Comparison of ENCODE assay signal across 9 cellular contexts in the genomic region with DNA sequence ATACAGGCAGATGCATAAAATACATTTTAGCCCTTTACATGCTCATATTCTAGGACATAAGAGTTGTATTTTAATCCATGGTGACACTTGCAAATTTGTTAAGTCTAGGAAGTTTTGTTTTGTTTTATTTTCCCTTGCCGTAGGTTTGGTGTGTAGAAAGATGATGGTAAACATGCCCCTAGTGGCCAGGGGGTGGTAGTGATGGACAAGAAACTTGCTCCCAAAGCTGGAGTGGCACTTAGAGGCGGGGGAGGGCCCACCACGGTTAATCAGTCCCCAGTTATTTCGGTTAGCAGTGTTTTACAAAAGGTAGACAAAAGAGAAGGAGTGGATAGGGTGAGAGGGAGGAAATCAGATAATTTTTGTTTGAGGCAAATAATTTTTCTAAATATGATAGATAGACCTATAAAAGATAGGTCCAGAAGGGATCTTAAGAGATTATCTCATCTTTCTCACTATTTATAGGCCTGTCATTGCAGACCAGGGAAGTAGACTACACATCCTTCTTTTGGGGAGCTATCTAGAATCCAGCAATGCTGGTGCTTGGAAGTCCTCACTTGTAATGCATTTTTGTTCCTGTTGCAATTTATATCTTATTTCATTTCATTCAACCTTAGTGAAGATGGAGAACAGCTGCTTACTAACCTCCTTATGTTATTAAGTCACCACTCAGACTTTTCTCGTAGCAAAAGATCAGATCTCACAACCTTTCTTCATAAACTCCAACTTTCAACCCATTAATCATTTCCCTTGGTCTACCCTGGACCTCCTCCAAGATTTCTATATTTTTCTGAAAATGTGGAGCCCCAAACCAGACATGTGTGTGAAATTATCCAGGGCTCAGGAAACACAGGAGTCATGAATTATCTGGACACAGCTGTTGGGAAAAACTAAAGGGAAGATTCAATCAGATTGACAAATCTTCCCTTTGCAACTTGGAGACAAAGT. TPM values are rescaled to one million over a fixed set of nuclear protein-coding genes. Genes with fewer than 3 reads are reported as not detected.
DNase-seq lines count a peak whose midpoint lies in the region; ATAC-seq and TF ChIP-seq lines count a peak whose summit lies in the region.
"Had no signal": no experiment of that assay in that cellular context is flagged by ENCODE, and none has a peak within 500 bp of the region (broad histone marks: within the 10 kb centered on the region; RNA-seq: fewer than 3 reads in every experiment).

No MANE protein-coding gene starts in this region.

- no TSS peak for BruUV-seq in mammary epithelial cell (replicated peaks; lab: Mats Ljungman, UMichigan)

- DNase-seq in NCI-H345 (lab: John Stamatoyannopoulos, UW): peak; percentile 6
- DNase-seq in NCI-H345 treated with DMSO at 0.1 percent for 48 hours (lab: John Stamatoyannopoulos, UW; ENCODE audit: unreplicated experiment): no peak
- no peak for DNase-seq in mammary epithelial cell
- DNase-seq in osteoblast (ENCODE audit: insufficient read length, low spot score, missing footprints): peak; percentile 43
- no peak for DNase-seq in NCI-H1048 (lab: John Stamatoyannopoulos, UW)
- DNase-seq in stimulated activated CD4-positive, alpha-beta T cell treated with anti-CD3 and anti-CD28 coated beads, Interleukin-1b, Interleukin-23, amount 100 ng/mL, for 48 hours: no peak
- DNase-seq: activated naive CD8-positive, alpha-beta T cell treated with anti-CD3 and anti-CD28 coated beads, Interleukin-2, amount 10 ng/mL, durations not matched to agents 7 days and 5 days had no signal

- H3K27me3 ChIP-seq in mammary epithelial cell (ENCODE audit: insufficient read depth, low read length): peaks cover 3% of the 10 kb centered on the region
- peaks cover 3% of the 10 kb centered on the region for H3K27me3 ChIP-seq in osteoblast (ENCODE audit: insufficient read depth, low read length)

- peak; percentile 60 for ATAC-seq in GM21737 (IDR thresholded peaks at IDR 0.05; ENCODE audit: unreplicated experiment)

- H3K36me3 ChIP-seq in mammary epithelial cell (ENCODE audit: insufficient read depth, low read length) (no peaks in the 10 kb centered on the region), osteoblast (ENCODE audit: insufficient read depth, low read length) (no peaks in the 10 kb centered on the region)

- H3K9ac ChIP-seq in mammary epithelial cell (ENCODE audit: insufficient read depth, low read length): no peak overlapping the region

- intact Hi-C loops in mammary epithelial cell (cut with micrococcal nuclease): no loop called here

- 25% methylated on average over 5 of the region's 5 CpGs for WGBS in mammary epithelial cell (ENCODE audit: low coverage, missing lambda C conversion rate)

- H3K79me2 ChIP-seq in mammary epithelial cell (ENCODE audit: insufficient read depth, low read length): no peaks in the 10 kb centered on the region
- no peaks in the 10 kb centered on the region for H3K79me2 ChIP-seq in osteoblast (ENCODE audit: insufficient read depth, low read length)

- TF ChIP-seq CTCF in mammary epithelial cell (conservative IDR thresholded peaks at IDR 0.05 in 1 of 2, IDR thresholded peaks at IDR 0.05 in 1 of 2; ENCODE audit: extremely low read depth in 1 of 2, insufficient read depth in 1 of 2, low read depth in 1 of 2, low read length in 2 of 2) (peak; percentile 75 to 76), osteoblast (IDR thresholded peaks at IDR 0.05; ENCODE audit: extremely low read depth, low read depth, low read length) (peak; percentile 73)

- H3K4me3 ChIP-seq in mammary epithelial cell (replicated peaks in 1 of 3; ENCODE audit: insufficient read depth in 1 of 3, low read depth in 2 of 3, low read length in 3 of 3) (no peak overlapping the region), osteoblast (ENCODE audit: insufficient read depth, low read length) (no peak overlapping the region)

- H2AFZ ChIP-seq in mammary epithelial cell (ENCODE audit: low read depth, low read length) (peak overlapping the region; percentile 17), osteoblast (ENCODE audit: low read length) (peak overlapping the region; percentile 1)

- H3K4me1 ChIP-seq in mammary epithelial cell (ENCODE audit: insufficient read depth, low read length) (peaks cover under 1% of the 10 kb centered on the region), osteoblast (ENCODE audit: insufficient read depth, low read length) (peaks cover 12% of the 10 kb centered on the region)

- H4K20me1 ChIP-seq in mammary epithelial cell (ENCODE audit: insufficient read depth, low read length) (no peaks in the 10 kb centered on the region), osteoblast (ENCODE audit: insufficient read depth, low read length) (no peaks in the 10 kb centered on the region)

- TF ChIP-seq EP300 in Ishikawa (IDR thresholded peaks at IDR 0.05; ENCODE audit: borderline replicate concordance): no peak

- H3K4me2 ChIP-seq in mammary epithelial cell (ENCODE audit: insufficient read depth, low read depth, low read length) (peak overlapping the region; percentile 14), osteoblast (ENCODE audit: insufficient read depth, low read length) (peak overlapping the region; percentile 19)

- no peaks in the 10 kb centered on the region for H3K9me3 ChIP-seq in mammary epithelial cell (replicated peaks; ENCODE audit: insufficient read depth, low read length)
- H3K9me3 ChIP-seq in osteoblast (ENCODE audit: low read depth, low read length): no peaks in the 10 kb centered on the region

- in situ Hi-C loops in mammary epithelial cell (cut with MboI; ENCODE audit: low sequenced_read_pairs in 2 of 2): loop anchor here (10.0 to 25.0 kb wide), 2 partner anchors 831 to 1629 kb away; no protein-coding TSS in a partner anchor

- dilution Hi-C loops in mammary epithelial cell (cut with HindIII; ENCODE audit: low sequenced_read_pairs): no loop called here

- CTCF ChIA-PET in mammary epithelial cell (lab: Charles Lee; ENCODE audit: low non-redundant PET): no interaction called here

- H3K27ac ChIP-seq in mammary epithelial cell (ENCODE audit: insufficient read depth, low read depth, low read length): no peak overlapping the region
- no peak overlapping the region for H3K27ac ChIP-seq in osteoblast (ENCODE audit: low read depth, low read length)

- peak; percentile 41 for TF ChIP-seq RAD21 in Ishikawa (IDR thresholded peaks at IDR 0.05; ENCODE audit: low read depth)

TF ChIP-seq in Ishikawa, 13 proteins besides CTCF, POLR2A, EP300 and RAD21:
- TF ChIP-seq YY1 (IDR thresholded peaks at IDR 0.05; ENCODE audit: low read depth) (no peak), NFIC (IDR thresholded peaks at IDR 0.05) (no peak), CEBPB (IDR thresholded peaks at IDR 0.05) (no peak), TCF12 (IDR thresholded peaks at IDR 0.05; ENCODE audit: low read depth) (no peak), TEAD4 (IDR thresholded peaks at IDR 0.05) (no peak), FOXM1 (IDR thresholded peaks at IDR 0.05; ENCODE audit: borderline replicate concordance, low read depth) (no peak), TAF1 (IDR thresholded peaks at IDR 0.05; ENCODE audit: low read depth) (no peak), EGR1 (IDR thresholded peaks at IDR 0.05) (no peak), ZBTB7A (IDR thresholded peaks at IDR 0.05; ENCODE audit: low read depth) (no peak), CREB1 (IDR thresholded peaks at IDR 0.05; ENCODE audit: low read depth) (no peak)
- TF ChIP-seq, protein P1, sequence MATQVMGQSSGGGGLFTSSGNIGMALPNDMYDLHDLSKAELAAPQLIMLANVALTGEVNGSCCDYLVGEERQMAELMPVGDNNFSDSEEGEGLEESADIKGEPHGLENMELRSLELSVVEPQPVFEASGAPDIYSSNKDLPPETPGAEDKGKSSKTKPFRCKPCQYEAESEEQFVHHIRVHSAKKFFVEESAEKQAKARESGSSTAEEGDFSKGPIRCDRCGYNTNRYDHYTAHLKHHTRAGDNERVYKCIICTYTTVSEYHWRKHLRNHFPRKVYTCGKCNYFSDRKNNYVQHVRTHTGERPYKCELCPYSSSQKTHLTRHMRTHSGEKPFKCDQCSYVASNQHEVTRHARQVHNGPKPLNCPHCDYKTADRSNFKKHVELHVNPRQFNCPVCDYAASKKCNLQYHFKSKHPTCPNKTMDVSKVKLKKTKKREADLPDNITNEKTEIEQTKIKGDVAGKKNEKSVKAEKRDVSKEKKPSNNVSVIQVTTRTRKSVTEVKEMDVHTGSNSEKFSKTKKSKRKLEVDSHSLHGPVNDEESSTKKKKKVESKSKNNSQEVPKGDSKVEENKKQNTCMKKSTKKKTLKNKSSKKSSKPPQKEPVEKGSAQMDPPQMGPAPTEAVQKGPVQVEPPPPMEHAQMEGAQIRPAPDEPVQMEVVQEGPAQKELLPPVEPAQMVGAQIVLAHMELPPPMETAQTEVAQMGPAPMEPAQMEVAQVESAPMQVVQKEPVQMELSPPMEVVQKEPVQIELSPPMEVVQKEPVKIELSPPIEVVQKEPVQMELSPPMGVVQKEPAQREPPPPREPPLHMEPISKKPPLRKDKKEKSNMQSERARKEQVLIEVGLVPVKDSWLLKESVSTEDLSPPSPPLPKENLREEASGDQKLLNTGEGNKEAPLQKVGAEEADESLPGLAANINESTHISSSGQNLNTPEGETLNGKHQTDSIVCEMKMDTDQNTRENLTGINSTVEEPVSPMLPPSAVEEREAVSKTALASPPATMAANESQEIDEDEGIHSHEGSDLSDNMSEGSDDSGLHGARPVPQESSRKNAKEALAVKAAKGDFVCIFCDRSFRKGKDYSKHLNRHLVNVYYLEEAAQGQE (IDR thresholded peaks at IDR 0.05; ENCODE audit: low read depth): no peak
- TF ChIP-seq, protein P2, sequence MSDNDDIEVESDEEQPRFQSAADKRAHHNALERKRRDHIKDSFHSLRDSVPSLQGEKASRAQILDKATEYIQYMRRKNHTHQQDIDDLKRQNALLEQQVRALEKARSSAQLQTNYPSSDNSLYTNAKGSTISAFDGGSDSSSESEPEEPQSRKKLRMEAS (IDR thresholded peaks at IDR 0.05): no peak
- TF ChIP-seq, protein P3, sequence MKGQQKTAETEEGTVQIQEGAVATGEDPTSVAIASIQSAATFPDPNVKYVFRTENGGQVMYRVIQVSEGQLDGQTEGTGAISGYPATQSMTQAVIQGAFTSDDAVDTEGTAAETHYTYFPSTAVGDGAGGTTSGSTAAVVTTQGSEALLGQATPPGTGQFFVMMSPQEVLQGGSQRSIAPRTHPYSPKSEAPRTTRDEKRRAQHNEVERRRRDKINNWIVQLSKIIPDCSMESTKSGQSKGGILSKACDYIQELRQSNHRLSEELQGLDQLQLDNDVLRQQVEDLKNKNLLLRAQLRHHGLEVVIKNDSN (IDR thresholded peaks at IDR 0.05): no peak

RNA-seq across cellular contexts. Expression of a gene that starts 5.9 kb away (rescaled TPM):
- 1 to 10 TPM; 1.4 to 2.5 TPM for total RNA-seq in mammary epithelial cell
- polyA plus RNA-seq in mammary epithelial cell: 0.74 TPM
- 1.3 TPM for polyA minus RNA-seq in mammary epithelial cell
- 6.9 and 8.0 TPM in 2 replicates for total RNA-seq in osteoblast
- total RNA-seq: activated naive CD8-positive, alpha-beta T cell treated with anti-CD3 and anti-CD28 coated beads, Interleukin-2, amount 10 ng/mL, durations not matched to agents 7 days and 5 days had no signal

Comparison
In these comparisons a context has a peak if more than half of its experiments do, and no peak if none do; other contexts are left out.
1. DNase-seq: peak in NCI-H345 (single experiment) and osteoblast (single experiment); none in NCI-H345 treated with DMSO at 0.1 percent for 48 hours (single experiment), mammary epithelial cell (single experiment), NCI-H1048 (single experiment) and stimulated activated CD4-positive, alpha-beta T cell treated with anti-CD3 and anti-CD28 coated beads, Interleukin-1b, Interleukin-23, amount 100 ng/mL, for 48 hours (single experiment).